Comparison of ENCODE assay signal across 24 cellular contexts in genomic region chr7:132412435-132412834, GRCh38.
"Had no signal": no experiment of that assay in that cellular context is flagged by ENCODE, and none has a peak within 500 bp of the region (broad histone marks: within the 10 kb centered on the region; RNA-seq: fewer than 3 reads in every experiment).

No MANE protein-coding gene starts in this region.

- H3K4me3 ChIP-seq: breast epithelium, lower lobe of right lung, sigmoid colon, smooth muscle cell, transverse colon, vagina had no signal

- H3K27me3 ChIP-seq: sigmoid colon, transverse colon, vagina had no signal

- H3K27ac ChIP-seq: breast epithelium, lower lobe of right lung, sigmoid colon, transverse colon, vagina had no signal

- H3K36me3 ChIP-seq: breast epithelium, lower lobe of right lung, sigmoid colon, transverse colon, vagina had no signal

- H3K4me1 ChIP-seq: breast epithelium, sigmoid colon, transverse colon had no signal

- H3K4me2 ChIP-seq: smooth muscle cell had no signal

- DNase-seq: activated CD4-positive, alpha-beta T cell treated with anti-CD3 and anti-CD28 coated beads, Interleukin-2, amount 50 U/mL, for 1 hour; activated CD8-positive, alpha-beta memory T cell treated with anti-CD3 and anti-CD28 coated beads for 24 hours; activated CD8-positive, alpha-beta memory T cell treated with anti-CD3 and anti-CD28 coated beads, Interleukin-2, amount 50 U/mL, for 4 hours; activated T-cell treated with anti-CD3 and anti-CD28 coated beads, Interleukin-2, amount 50 U/mL, for 24 hours; effector memory CD4-positive, alpha-beta T cell; foreskin melanocyte; lower lobe of right lung; mesendoderm; naive B cell; occipital lobe; retina; sigmoid colon; stimulated activated CD4-positive, alpha-beta T cell treated with anti-CD3 and anti-CD28 coated beads, Interleukin-15, amount 100 ng/mL, for 24 hours; stimulated activated CD8-positive, alpha-beta memory T cell treated with anti-CD3 and anti-CD28 coated beads, Interleukin-4, amount 100 ng/mL, for 48 hours; stimulated activated naive B cell treated with anti-CD40 and anti-IgM and Interleukin-4, amounts not matched to agents 10 μg/mL and 1 μg/mL and 100 μg/mL, for 72 hours; transverse colon had no signal

- H3K9me3 ChIP-seq: breast epithelium, lower lobe of right lung, sigmoid colon, transverse colon, vagina had no signal

- ATAC-seq: activated CD4-positive, CD25-positive, alpha-beta regulatory T cell treated with anti-CD3 and anti-CD28 coated beads, Interleukin-2, amount 50 U/mL, for 24 hours; activated naive CD4-positive, alpha-beta T cell treated with anti-CD3 and anti-CD28 coated beads, Interleukin-2, amount 50 U/mL, for 72 hours; activated T-helper 17 cell treated with anti-CD3 and anti-CD28 coated beads, Interleukin-2, amount 50 U/mL, for 72 hours; esophagus mucosa; left lobe of liver; lower lobe of right lung; stimulated activated naive B cell treated with anti-CD40 and anti-IgM and Interleukin-4, amounts not matched to agents 10 μg/mL and 1 μg/mL and 100 μg/mL, for 72 hours had no signal
